9 cellular contexts compared by ENCODE assay signal in genomic region chr12:104263580-104264358, GRCh38. TPM values are rescaled to one million over a fixed set of nuclear protein-coding genes. Genes with fewer than 3 reads are reported as not detected.
DNase-seq lines count a peak whose midpoint lies in the region; ATAC-seq, FAIRE-seq and TF ChIP-seq lines count a peak whose summit lies in the region.
"Had no signal": no experiment of that assay in that cellular context is flagged by ENCODE, and none has a peak within 500 bp of the region (broad histone marks: within the 10 kb centered on the region; RNA-seq: fewer than 3 reads in every experiment).

No MANE protein-coding gene starts in this region.

- H3K14ac ChIP-seq in trophoblast cell (ENCODE audit: low read length) = no peak overlapping the region

- no peak overlapping the region for H3K4ac ChIP-seq in trophoblast cell (ENCODE audit: low read depth, low read length)

- peaks cover 10% of the 10 kb centered on the region for H3K4me1 Mint-ChIP-seq in GM23338
- peaks cover 5% of the 10 kb centered on the region for H3K4me1 Mint-ChIP-seq in astrocyte (ENCODE audit: low read depth, unreplicated experiment)
- H3K4me1 Mint-ChIP-seq in activated CD8-positive, alpha-beta T cell treated with anti-CD3 and anti-CD28 coated beads for 36 hours (ENCODE audit: low read depth) = no peaks in the 10 kb centered on the region

- H3K27ac Mint-ChIP-seq in GM23338 (peak overlapping the region; percentile 17; the same call in 1 of the 2 replicates), astrocyte (ENCODE audit: unreplicated experiment) (no peak overlapping the region)
- no peak overlapping the region for H3K27ac Mint-ChIP-seq in activated CD8-positive, alpha-beta T cell treated with anti-CD3 and anti-CD28 coated beads for 36 hours

- no peaks in the 10 kb centered on the region for H3K9me3 ChIP-seq in astrocyte (ENCODE audit: insufficient read depth, low read depth, low read length)
- no peaks in the 10 kb centered on the region for H3K9me3 ChIP-seq in osteoblast (ENCODE audit: low read depth, low read length)
- H3K9me3 ChIP-seq in colonic mucosa = no peaks in the 10 kb centered on the region
- no peaks in the 10 kb centered on the region for H3K9me3 ChIP-seq in trophoblast cell (ENCODE audit: insufficient read depth, low read depth, low read length)

- no peak overlapping the region for H4K12ac ChIP-seq in trophoblast cell (ENCODE audit: low read depth, low read length)

- peaks cover 2% of the 10 kb centered on the region for H3K27me3 Mint-ChIP-seq in GM23338 (ENCODE audit: insufficient read depth, low read depth, poor library complexity)
- no peaks in the 10 kb centered on the region for H3K27me3 Mint-ChIP-seq in astrocyte (ENCODE audit: low read depth, unreplicated experiment)
- H3K27me3 Mint-ChIP-seq in activated CD8-positive, alpha-beta T cell treated with anti-CD3 and anti-CD28 coated beads for 36 hours = no peaks in the 10 kb centered on the region

- ATAC-seq in GM23338 (peak; percentile 35; the same call in 2 of the 3 replicates), GM19023 (IDR thresholded peaks at IDR 0.05; ENCODE audit: unreplicated experiment) (no peak)
- no peak for ATAC-seq in activated CD8-positive, alpha-beta T cell treated with anti-CD3 and anti-CD28 coated beads for 36 hours

- H4K20me1 ChIP-seq in GM23338 (replicated peaks; ENCODE audit: insufficient read depth) = no peaks in the 10 kb centered on the region
- H4K20me1 ChIP-seq in astrocyte (ENCODE audit: insufficient read depth, low read length) = no peaks in the 10 kb centered on the region
- H4K20me1 ChIP-seq in osteoblast (ENCODE audit: insufficient read depth, low read length) = no peaks in the 10 kb centered on the region

- H2AK5ac ChIP-seq in trophoblast cell (ENCODE audit: low read length) = no peak overlapping the region

- H3F3A ChIP-seq in GM23338 (replicated peaks; ENCODE audit: low read depth) = no peaks in the 10 kb centered on the region

- POLR2A ChIA-PET in activated CD8-positive, alpha-beta T cell treated with anti-CD3 and anti-CD28 coated beads for 36 hours (lab: Charles Lee) = no interaction called here

- H3K36me3 Mint-ChIP-seq in GM23338 (ENCODE audit: low read depth) (no peaks in the 10 kb centered on the region), astrocyte (ENCODE audit: low read depth, unreplicated experiment) (no peaks in the 10 kb centered on the region)
- no peaks in the 10 kb centered on the region for H3K36me3 Mint-ChIP-seq in activated CD8-positive, alpha-beta T cell treated with anti-CD3 and anti-CD28 coated beads for 36 hours (ENCODE audit: low read depth)

- H3K27ac ChIP-seq in GM23338 (ENCODE audit: low read depth) = peak overlapping the region; percentile 35; the same call in 1 of the 2 replicates
- H3K27ac ChIP-seq in astrocyte (ENCODE audit: low read depth, low read length) = no peak overlapping the region
- peak overlapping the region; percentile 24 for H3K27ac ChIP-seq in osteoblast (ENCODE audit: low read depth, low read length)
- no peak overlapping the region for H3K27ac ChIP-seq in colonic mucosa
- H3K27ac ChIP-seq in trophoblast cell (ENCODE audit: low read depth, low read length) = no peak overlapping the region

- no peaks in the 10 kb centered on the region for H3K79me2 ChIP-seq in GM23338 (replicated peaks; ENCODE audit: insufficient read depth)
- no peaks in the 10 kb centered on the region for H3K79me2 ChIP-seq in astrocyte (ENCODE audit: insufficient read depth, low read length)
- H3K79me2 ChIP-seq in osteoblast (ENCODE audit: insufficient read depth, low read length) = no peaks in the 10 kb centered on the region
- H3K79me2 ChIP-seq in trophoblast cell (ENCODE audit: control insufficient read depth, insufficient read depth, low read length, poor library complexity) = no peaks in the 10 kb centered on the region

- H3K18ac ChIP-seq in trophoblast cell (ENCODE audit: low read length) = no peak overlapping the region

- H3K9ac ChIP-seq in astrocyte (ENCODE audit: low read length) (no peak overlapping the region), colonic mucosa (ENCODE audit: low read depth in 2 of 2, low read length in 2 of 2) (no peak overlapping the region), trophoblast cell (ENCODE audit: low read length) (no peak overlapping the region)

- H3K4me2 ChIP-seq in GM23338 = no peak overlapping the region
- no peak overlapping the region for H3K4me2 ChIP-seq in astrocyte (ENCODE audit: low read length)
- peak overlapping the region; percentile 8 for H3K4me2 ChIP-seq in osteoblast (ENCODE audit: insufficient read depth, low read length)
- H3K4me2 ChIP-seq in trophoblast cell (ENCODE audit: low read length) = no peak overlapping the region

- H2BK12ac ChIP-seq in trophoblast cell (ENCODE audit: low read length) = no peak overlapping the region

- H3K4me3 ChIP-seq in GM23338 (no peak overlapping the region), astrocyte (ENCODE audit: insufficient read depth, low read depth, low read length) (no peak overlapping the region), osteoblast (ENCODE audit: insufficient read depth, low read length) (no peak overlapping the region), colonic mucosa (no peak overlapping the region), trophoblast cell (ENCODE audit: low read depth, low read length) (no peak overlapping the region)

- no peak overlapping the region for H2BK120ac ChIP-seq in trophoblast cell (ENCODE audit: insufficient read depth, low read length, poor library complexity)

- H4K91ac ChIP-seq in trophoblast cell (ENCODE audit: low read depth, low read length) = no peak overlapping the region

- no peaks in the 10 kb centered on the region for H3K27me3 ChIP-seq in GM23338 (ENCODE audit: insufficient read depth)
- no peaks in the 10 kb centered on the region for H3K27me3 ChIP-seq in astrocyte (ENCODE audit: insufficient read depth, low read length)
- H3K27me3 ChIP-seq in osteoblast (ENCODE audit: insufficient read depth, low read length) = no peaks in the 10 kb centered on the region
- H3K27me3 ChIP-seq in colonic mucosa = no peaks in the 10 kb centered on the region
- H3K27me3 ChIP-seq in trophoblast cell (ENCODE audit: insufficient read depth, low read length) = no peaks in the 10 kb centered on the region

- H3K23ac ChIP-seq in trophoblast cell (ENCODE audit: low read length) = no peak overlapping the region

- no CpG with 5 or more reads among the region's 1 CpG for WGBS in trophoblast cell (ENCODE audit: extremely low coverage, insufficient coverage, insufficient read length)

- H3K79me1 ChIP-seq in trophoblast cell (ENCODE audit: low read length) = no peaks in the 10 kb centered on the region

- intact Hi-C loops in activated CD8-positive, alpha-beta T cell treated with anti-CD3 and anti-CD28 coated beads for 36 hours (cut with micrococcal nuclease) = no loop called here
- intact Hi-C loops in colonic mucosa (cut with DNase I) = no loop called here

- CTCF ChIA-PET in activated CD8-positive, alpha-beta T cell treated with anti-CD3 and anti-CD28 coated beads for 36 hours (lab: Charles Lee) = interaction anchor here (0.9 kb wide), 1 partner anchor 13 kb away, joined by 3 read pairs; no protein-coding TSS in a partner anchor

- H3K9me2 ChIP-seq in GM23338 (ENCODE audit: insufficient read depth) = no peaks in the 10 kb centered on the region

- peak overlapping the region; percentile 84; the same call in 1 of the 2 replicates for H2AFZ ChIP-seq in GM23338
- peak overlapping the region; percentile 26 for H2AFZ ChIP-seq in astrocyte (ENCODE audit: low read depth, low read length)
- peak overlapping the region; percentile 71 for H2AFZ ChIP-seq in osteoblast (ENCODE audit: low read length)
- no peak overlapping the region for H2AFZ ChIP-seq in trophoblast cell (ENCODE audit: insufficient read depth, low read length, poor library complexity)

- TF ChIP-seq CTCF in GM23338 (conservative IDR thresholded peaks at IDR 0.05; ENCODE audit: low read depth in 2 of 2) = no peak
- TF ChIP-seq CTCF in astrocyte (IDR thresholded peaks at IDR 0.05; ENCODE audit: insufficient read depth, low read depth, low read length) = no peak
- TF ChIP-seq CTCF in osteoblast (IDR thresholded peaks at IDR 0.05; ENCODE audit: extremely low read depth, low read depth, low read length) = no peak
- TF ChIP-seq CTCF in activated CD8-positive, alpha-beta T cell treated with anti-CD3 and anti-CD28 coated beads for 36 hours (IDR thresholded peaks at IDR 0.05) = no peak
- TF ChIP-seq CTCF in colonic mucosa (IDR thresholded peaks at IDR 0.05) = no peak

- H3K36me3 ChIP-seq in GM23338 (ENCODE audit: insufficient read depth) = no peaks in the 10 kb centered on the region
- no peaks in the 10 kb centered on the region for H3K36me3 ChIP-seq in astrocyte (ENCODE audit: insufficient read depth, low read length)
- H3K36me3 ChIP-seq in osteoblast (ENCODE audit: insufficient read depth, low read length) = no peaks in the 10 kb centered on the region
- no peaks in the 10 kb centered on the region for H3K36me3 ChIP-seq in colonic mucosa
- no peaks in the 10 kb centered on the region for H3K36me3 ChIP-seq in trophoblast cell (ENCODE audit: control insufficient read depth in 1 of 2, insufficient read depth in 2 of 2, low read length in 2 of 2)

- H4K8ac ChIP-seq in trophoblast cell (ENCODE audit: low read depth, low read length) = no peak overlapping the region

- FAIRE-seq in astrocyte (lab: Jason Lieb, UNC) = no peak

- DNase-seq in GM23338 (ENCODE audit: low spot score) (no peak), NCI-H2196 (lab: John Stamatoyannopoulos, UW; ENCODE audit: unreplicated experiment) (peak; percentile 37), astrocyte (ENCODE audit: low read depth) (no peak), osteoblast (ENCODE audit: insufficient read length, low spot score, missing footprints) (no peak), colonic mucosa (no peak), trophoblast cell (no peak)
- DNase-seq in activated CD8-positive, alpha-beta T cell treated with anti-CD3 and anti-CD28 coated beads for 36 hours = no peak
- DNase-seq: activated naive CD4-positive, alpha-beta T cell had no signal

- no peak overlapping the region for H2BK5ac ChIP-seq in trophoblast cell (ENCODE audit: low read depth, low read length, poor library complexity)

- no peak overlapping the region for H3K4me3 Mint-ChIP-seq in GM23338
- H3K4me3 Mint-ChIP-seq in astrocyte (ENCODE audit: unreplicated experiment) = no peak overlapping the region
- no peak overlapping the region for H3K4me3 Mint-ChIP-seq in activated CD8-positive, alpha-beta T cell treated with anti-CD3 and anti-CD28 coated beads for 36 hours

- H3K9me3 Mint-ChIP-seq in GM23338 (no peaks in the 10 kb centered on the region), astrocyte (ENCODE audit: unreplicated experiment) (peaks cover 2% of the 10 kb centered on the region)
- no peaks in the 10 kb centered on the region for H3K9me3 Mint-ChIP-seq in activated CD8-positive, alpha-beta T cell treated with anti-CD3 and anti-CD28 coated beads for 36 hours

- peaks cover 9% of the 10 kb centered on the region for H3K4me1 ChIP-seq in GM23338 (ENCODE audit: insufficient read depth)
- H3K4me1 ChIP-seq in astrocyte (ENCODE audit: insufficient read depth, low read length) = peaks cover 8% of the 10 kb centered on the region
- H3K4me1 ChIP-seq in osteoblast (ENCODE audit: insufficient read depth, low read length) = peaks cover 9% of the 10 kb centered on the region
- no peaks in the 10 kb centered on the region for H3K4me1 ChIP-seq in colonic mucosa
- H3K4me1 ChIP-seq in trophoblast cell (ENCODE audit: control insufficient read depth in 1 of 2, insufficient read depth in 2 of 2, low read length in 2 of 2) = no peaks in the 10 kb centered on the region

RNA-seq across cellular contexts. Expression of gene EID3, which starts 39.8 kb away (rescaled TPM):
- 3.4 and 8.8 TPM in 2 replicates for total RNA-seq in GM23338 (2014; rRNA removed; shearing (Covaris generic))
- 3.3 and 3.9 TPM in 2 replicates for polyA plus RNA-seq in GM23338 (2016; fragmentation: Nextera tagmentation; extraction: Ambion mirVana)
- 1.9 TPM in 2 replicates for total RNA-seq in astrocyte
- total RNA-seq in osteoblast = 14.4 and 19.2 TPM in 2 replicates
- 1 to 10 TPM; 3.7 to 4.8 TPM for total RNA-seq in activated CD8-positive, alpha-beta T cell treated with anti-CD3 and anti-CD28 coated beads for 36 hours
- total RNA-seq in colonic mucosa = 1 to 10 TPM in 1 of 2 donors, under 1 TPM in 1; 0.98 to 2.5 TPM
- polyA plus RNA-seq in trophoblast cell (2013) = 0.67 and 0.78 TPM in 2 replicates

RNA-seq across cellular contexts. Expression of gene TXNRD1, which starts 48.2 kb away (rescaled TPM):
- total RNA-seq in GM23338 (2014; rRNA removed; shearing (Covaris generic)) = 127 and 135 TPM in 2 replicates
- polyA plus RNA-seq in GM23338 (2016; fragmentation: Nextera tagmentation; extraction: Ambion mirVana) = 108 and 115 TPM in 2 replicates
- total RNA-seq in astrocyte (133 and 176 TPM in 2 replicates), osteoblast (323 and 502 TPM in 2 replicates), colonic mucosa (100 to 1,000 TPM; 110 to 129 TPM)
- total RNA-seq in activated CD8-positive, alpha-beta T cell treated with anti-CD3 and anti-CD28 coated beads for 36 hours = 10 to 100 TPM; 87.9 to 89.0 TPM
- polyA plus RNA-seq in trophoblast cell (2013) = 149 TPM in 2 replicates

Comparison
In these comparisons a context has a peak if more than half of its experiments do, and no peak if none do; other contexts are left out.
1. H3K27ac ChIP-seq: peak in GM23338 (single experiment) and osteoblast (single experiment); none in astrocyte (single experiment), colonic mucosa (single experiment) and trophoblast cell (single experiment).